In the genomic region with DNA sequence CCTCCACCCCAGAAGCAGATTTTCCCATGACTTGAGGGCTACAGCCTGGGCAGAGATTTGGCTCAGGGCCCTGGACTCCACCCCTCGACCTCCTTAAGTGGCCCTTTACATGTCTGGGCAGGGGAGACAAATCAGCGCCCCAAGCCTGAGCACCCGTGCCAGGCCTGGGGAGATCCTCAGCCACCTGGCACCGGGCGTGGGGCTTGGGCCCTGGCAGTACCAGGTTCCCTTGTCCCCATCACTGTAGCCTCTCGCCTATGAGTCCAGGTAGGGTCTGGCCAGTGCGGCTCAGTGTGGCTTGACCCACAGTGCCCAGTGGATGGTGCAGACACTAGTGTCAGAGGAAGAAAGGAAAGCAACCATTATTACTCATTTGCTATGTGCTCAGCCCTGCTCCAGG, we compare ENCODE assay signal across 20 cellular contexts. TPM values are rescaled to one million over a fixed set of nuclear protein-coding genes. Genes with fewer than 3 reads are reported as not detected.
DNase-seq lines count a peak whose midpoint lies in the region; ATAC-seq and TF ChIP-seq lines count a peak whose summit lies in the region.
"Had no signal": no experiment of that assay in that cellular context is flagged by ENCODE, and none has a peak within 500 bp of the region (broad histone marks: within the 10 kb centered on the region; RNA-seq: fewer than 3 reads in every experiment).

No MANE protein-coding gene starts in this region.

- in situ Hi-C loops in transverse colon (cut with MboI; ENCODE audit: low pct_ligation_motif_present in 1 of 4, low pct_unique_long_range_greater_than_20kb in 1 of 4, low sequenced_read_pairs in 3 of 4), result loop anchor here in 2 of 4 donors (25.0 kb wide), 1 partner anchor 149 kb away; no protein-coding TSS in a partner anchor

- no peaks in the 10 kb centered on the region for H3K27me3 Mint-ChIP-seq in activated CD4-positive, alpha-beta T cell treated with anti-CD3 and anti-CD28 coated beads for 36 hours
- H3K27me3 Mint-ChIP-seq in activated T-helper 1 cell treated with anti-CD3 and anti-CD28 coated beads, Interleukin-12 subunit alpha, Interleukin-12 subunit beta, Interleukin-2, Interleukin-4 antibody, amounts not matched to agents 30 ng/mL and 10 ng/mL and 1 ng/mL, durations not matched to agents 14 hours and 24 hours and 36 hours (ENCODE audit: insufficient read depth), result peaks cover 2% of the 10 kb centered on the region
- no peaks in the 10 kb centered on the region for H3K27me3 Mint-ChIP-seq in naive thymus-derived CD8-positive, alpha-beta T cell

- no peak overlapping the region for H3K4me3 ChIP-seq in transverse colon
- H3K4me3 ChIP-seq: BLaER1, MG63, smooth muscle cell, suprapubic skin had no signal

- no peaks in the 10 kb centered on the region for H3K9me3 ChIP-seq in transverse colon
- H3K9me3 ChIP-seq: BLaER1, MG63, suprapubic skin had no signal

- no peaks in the 10 kb centered on the region for H3K36me3 Mint-ChIP-seq in activated CD4-positive, alpha-beta T cell treated with anti-CD3 and anti-CD28 coated beads for 36 hours (ENCODE audit: low read depth)
- no peaks in the 10 kb centered on the region for H3K36me3 Mint-ChIP-seq in activated T-helper 1 cell treated with anti-CD3 and anti-CD28 coated beads, Interleukin-12 subunit alpha, Interleukin-12 subunit beta, Interleukin-2, Interleukin-4 antibody, amounts not matched to agents 30 ng/mL and 10 ng/mL and 1 ng/mL, durations not matched to agents 14 hours and 24 hours and 36 hours (ENCODE audit: low read depth)
- H3K36me3 Mint-ChIP-seq in naive thymus-derived CD8-positive, alpha-beta T cell, result no peaks in the 10 kb centered on the region

- H3K36me3 ChIP-seq in transverse colon, result no peaks in the 10 kb centered on the region
- H3K36me3 ChIP-seq: BLaER1, MG63, suprapubic skin had no signal

- TF ChIP-seq POLR2A in transverse colon (IDR thresholded peaks at IDR 0.05), result no peak

- H3K27ac ChIP-seq in transverse colon, result no peak overlapping the region
- H3K27ac ChIP-seq: BLaER1, foreskin keratinocyte, suprapubic skin had no signal

- TF ChIP-seq CTCF in transverse colon (IDR thresholded peaks at IDR 0.05), result no peak

- WGBS in transverse colon (ENCODE audit: low coverage in 1 of 2), 2 donors, result 96% methylated on average over 4 of the region's 7 CpGs; no CpG with 5 or more reads in 1 of the 2 donors

- no peak for DNase-seq in activated CD4-positive, alpha-beta T cell treated with anti-CD3 and anti-CD28 coated beads for 36 hours
- DNase-seq in activated CD4-positive, alpha-beta T cell treated with anti-CD3 and anti-CD28 coated beads, Interleukin-2, amount 50 U/mL, for 48 hours, result no peak
- peak; percentile 66 for DNase-seq in DMS79 (lab: John Stamatoyannopoulos, UW)
- no peak for DNase-seq in activated T-helper 1 cell treated with anti-CD3 and anti-CD28 coated beads, Interleukin-12 subunit alpha, Interleukin-12 subunit beta, Interleukin-2, Interleukin-4 antibody, amounts not matched to agents 30 ng/mL and 10 ng/mL and 1 ng/mL, durations not matched to agents 14 hours and 24 hours and 36 hours (ENCODE audit: low spot score)
- DNase-seq in naive thymus-derived CD8-positive, alpha-beta T cell, result no peak
- DNase-seq in NCI-H345 (lab: John Stamatoyannopoulos, UW), result no peak
- no peak for DNase-seq in transverse colon
- DNase-seq: foreskin keratinocyte; HFFc6; kidney glomerular epithelial cell; MG63; NCI-H82; stimulated activated CD4-positive, alpha-beta T cell treated with anti-CD3 and anti-CD28 coated beads, Interleukin-4, amount 100 ng/mL, for 4 hours; T-helper 9 cell had no signal

- H3K4me1 Mint-ChIP-seq in activated CD4-positive, alpha-beta T cell treated with anti-CD3 and anti-CD28 coated beads for 36 hours, result peaks cover 14% of the 10 kb centered on the region
- peaks cover 26% of the 10 kb centered on the region for H3K4me1 Mint-ChIP-seq in activated T-helper 1 cell treated with anti-CD3 and anti-CD28 coated beads, Interleukin-12 subunit alpha, Interleukin-12 subunit beta, Interleukin-2, Interleukin-4 antibody, amounts not matched to agents 30 ng/mL and 10 ng/mL and 1 ng/mL, durations not matched to agents 14 hours and 24 hours and 36 hours (ENCODE audit: low read depth)
- H3K4me1 Mint-ChIP-seq in naive thymus-derived CD8-positive, alpha-beta T cell, result peaks cover 11 to 21% (median 19%) of the 10 kb centered on the region in 4 donors

- H3K4me1 ChIP-seq in transverse colon, result peaks cover 3 to 13% (median 10%) of the 10 kb centered on the region in 4 donors

- POLR2A ChIA-PET in activated CD4-positive, alpha-beta T cell treated with anti-CD3 and anti-CD28 coated beads for 36 hours (lab: Charles Lee), result no interaction called here
- POLR2A ChIA-PET in naive thymus-derived CD8-positive, alpha-beta T cell (lab: Charles Lee), result interaction anchor here (0.6 to 3.8 kb wide), 3 partner anchors 13 to 87 kb away, joined by 4 to 35 read pairs (median 19); no protein-coding TSS in a partner anchor

- no peaks in the 10 kb centered on the region for H3K27me3 ChIP-seq in transverse colon
- H3K27me3 ChIP-seq: BLaER1, foreskin keratinocyte, MG63, suprapubic skin had no signal

- no peak for TF ChIP-seq EP300 in transverse colon (IDR thresholded peaks at IDR 0.05; ENCODE audit: low read depth)

- CTCF ChIA-PET in activated CD4-positive, alpha-beta T cell treated with anti-CD3 and anti-CD28 coated beads for 36 hours (lab: Charles Lee), result interaction anchor here (4.1 kb wide), 1 partner anchor 10 kb away, joined by 105 read pairs; no protein-coding TSS in a partner anchor

- intact Hi-C loops in activated CD4-positive, alpha-beta T cell treated with anti-CD3 and anti-CD28 coated beads for 36 hours (cut with DNase I, micrococcal nuclease), result loop anchor here (2.0 to 10.0 kb wide), 2 partner anchors 391 to 511 kb away; a partner anchor contains a TSS
- intact Hi-C loops in activated T-helper 1 cell treated with anti-CD3 and anti-CD28 coated beads, Interleukin-12 subunit alpha, Interleukin-12 subunit beta, Interleukin-2, Interleukin-4 antibody, amounts not matched to agents 30 ng/mL and 10 ng/mL and 1 ng/mL, durations not matched to agents 14 hours and 24 hours and 36 hours (cut with micrococcal nuclease), result loop anchor here (2.0 kb wide), 1 partner anchor 63 kb away; no protein-coding TSS in a partner anchor
- intact Hi-C loops in transverse colon (cut with DNase I; ENCODE audit: low total_unique reads), result loop anchor here (10.0 kb wide), 1 partner anchor 161 kb away; no protein-coding TSS in a partner anchor

- peak overlapping the region; percentile 47 for H3K27ac Mint-ChIP-seq in activated CD4-positive, alpha-beta T cell treated with anti-CD3 and anti-CD28 coated beads for 36 hours
- H3K27ac Mint-ChIP-seq in activated T-helper 1 cell treated with anti-CD3 and anti-CD28 coated beads, Interleukin-12 subunit alpha, Interleukin-12 subunit beta, Interleukin-2, Interleukin-4 antibody, amounts not matched to agents 30 ng/mL and 10 ng/mL and 1 ng/mL, durations not matched to agents 14 hours and 24 hours and 36 hours, result peak overlapping the region; percentile 48
- H3K27ac Mint-ChIP-seq in naive thymus-derived CD8-positive, alpha-beta T cell, result peak overlapping the region in 5 of 10 donors; percentile 12 to 74 (median 44)
- H3K27ac Mint-ChIP-seq: HFFc6 had no signal

- no peaks in the 10 kb centered on the region for H3K9me3 Mint-ChIP-seq in activated CD4-positive, alpha-beta T cell treated with anti-CD3 and anti-CD28 coated beads for 36 hours (ENCODE audit: low read depth)
- no peaks in the 10 kb centered on the region for H3K9me3 Mint-ChIP-seq in activated T-helper 1 cell treated with anti-CD3 and anti-CD28 coated beads, Interleukin-12 subunit alpha, Interleukin-12 subunit beta, Interleukin-2, Interleukin-4 antibody, amounts not matched to agents 30 ng/mL and 10 ng/mL and 1 ng/mL, durations not matched to agents 14 hours and 24 hours and 36 hours
- H3K9me3 Mint-ChIP-seq in naive thymus-derived CD8-positive, alpha-beta T cell, result no peaks in the 10 kb centered on the region
- H3K9me3 Mint-ChIP-seq: HFFc6, neural crest cell had no signal

- no peak overlapping the region for H3K4me3 Mint-ChIP-seq in activated CD4-positive, alpha-beta T cell treated with anti-CD3 and anti-CD28 coated beads for 36 hours
- peak overlapping the region; percentile 5 for H3K4me3 Mint-ChIP-seq in activated T-helper 1 cell treated with anti-CD3 and anti-CD28 coated beads, Interleukin-12 subunit alpha, Interleukin-12 subunit beta, Interleukin-2, Interleukin-4 antibody, amounts not matched to agents 30 ng/mL and 10 ng/mL and 1 ng/mL, durations not matched to agents 14 hours and 24 hours and 36 hours
- peak overlapping the region in 9 of 10 donors; percentile 31 to 94 (median 47) for H3K4me3 Mint-ChIP-seq in naive thymus-derived CD8-positive, alpha-beta T cell
- H3K4me3 Mint-ChIP-seq: HFFc6, neural crest cell had no signal

- ATAC-seq in activated CD4-positive, alpha-beta T cell treated with anti-CD3 and anti-CD28 coated beads for 36 hours, result no peak
- ATAC-seq in naive thymus-derived CD8-positive, alpha-beta T cell, result no peak
- no peak for ATAC-seq in HG02763 (IDR thresholded peaks at IDR 0.05; ENCODE audit: unreplicated experiment)
- ATAC-seq: activated CD4-positive, CD25-positive, alpha-beta regulatory T cell treated with anti-CD3 and anti-CD28 coated beads, Interleukin-2, amount 50 U/mL, for 24 hours; foreskin keratinocyte had no signal

RNA-seq across cellular contexts. Expression of a gene that starts 22.0 kb away (rescaled TPM):
- total RNA-seq in activated CD4-positive, alpha-beta T cell treated with anti-CD3 and anti-CD28 coated beads for 36 hours, result 10 to 100 TPM; 62.3 to 76.2 TPM
- 101 and 105 TPM in 2 replicates for total RNA-seq in activated T-helper 1 cell treated with anti-CD3 and anti-CD28 coated beads, Interleukin-12 subunit alpha, Interleukin-12 subunit beta, Interleukin-2, Interleukin-4 antibody, amounts not matched to agents 30 ng/mL and 10 ng/mL and 1 ng/mL, durations not matched to agents 14 hours and 24 hours and 36 hours
- total RNA-seq in naive thymus-derived CD8-positive, alpha-beta T cell, result 100 to 1,000 TPM; 121 to 122 TPM
- polyA plus RNA-seq in naive thymus-derived CD8-positive, alpha-beta T cell, result 10 to 100 TPM; 17.9 to 31.2 (median 27.2) TPM
- total RNA-seq in transverse colon, result 10 to 100 TPM; 16.1 to 33.7 (median 21.0) TPM
